Comparison of ENCODE assay signal across 8 cellular contexts in genomic region chr9:3528466-3528865, GRCh38. TPM values are rescaled to one million over a fixed set of nuclear protein-coding genes. Genes with fewer than 3 reads are reported as not detected.
DNase-seq lines count a peak whose midpoint lies in the region; ATAC-seq and TF ChIP-seq lines count a peak whose summit lies in the region.

No MANE protein-coding gene starts in this region.

- peak; percentile 37 to 91 (median 58) for DNase-seq in CD4-positive, CD25-positive, alpha-beta regulatory T cell
- DNase-seq in MM.1S, result no peak
- DNase-seq in activated CD4-positive, alpha-beta T cell treated with anti-CD3 and anti-CD28 coated beads for 36 hours, result peak; percentile 73
- DNase-seq in stimulated activated naive CD8-positive, alpha-beta T cell treated with anti-CD3 and anti-CD28 coated beads, Interleukin-15, Interleukin-2, amounts not matched to agents 100 U/mL and 50 U/mL, for 24 hours, result peak; percentile 52
- no peak for DNase-seq in NCI-H2171 (lab: John Stamatoyannopoulos, UW)
- DNase-seq in cortex of kidney (lab: John Stamatoyannopoulos, UW), result no peak

- H3K36me3 Mint-ChIP-seq in CD4-positive, CD25-positive, alpha-beta regulatory T cell, result peaks cover 4% of the 10 kb centered on the region
- peaks cover 26% of the 10 kb centered on the region for H3K36me3 Mint-ChIP-seq in activated CD4-positive, alpha-beta T cell treated with anti-CD3 and anti-CD28 coated beads for 36 hours (ENCODE audit: low read depth)

- peak overlapping the region; percentile 95 to 99 (median 97) for H3K27ac Mint-ChIP-seq in CD4-positive, CD25-positive, alpha-beta regulatory T cell
- H3K27ac Mint-ChIP-seq in activated CD4-positive, alpha-beta T cell treated with anti-CD3 and anti-CD28 coated beads for 36 hours, result peak overlapping the region; percentile 99

- H3K9me3 ChIP-seq in CD4-positive, CD25-positive, alpha-beta regulatory T cell (ENCODE audit: control insufficient read depth in 2 of 2, low read length in 2 of 2), result no peaks in the 10 kb centered on the region
- no peaks in the 10 kb centered on the region for H3K9me3 ChIP-seq in MM.1S (replicated peaks; ENCODE audit: insufficient read depth, low read length)
- H3K9me3 ChIP-seq in gastroesophageal sphincter, result no peaks in the 10 kb centered on the region

- no peak overlapping the region for H3K9ac ChIP-seq in MM.1S (ENCODE audit: low read length)

- H2AFZ ChIP-seq in MM.1S (ENCODE audit: low read length), result no peak overlapping the region

- peak in 1 of 2 donors; percentile 0 for ATAC-seq in CD4-positive, CD25-positive, alpha-beta regulatory T cell (ENCODE audit: low read depth in 2 of 2)
- ATAC-seq in activated CD4-positive, alpha-beta T cell treated with anti-CD3 and anti-CD28 coated beads for 36 hours, result peak; percentile 24
- ATAC-seq in gastroesophageal sphincter (no peak), HG02970 (IDR thresholded peaks at IDR 0.05; ENCODE audit: low FRiP score, unreplicated experiment) (no peak)
- ATAC-seq in stimulated activated naive CD8-positive, alpha-beta T cell treated with anti-CD3 and anti-CD28 coated beads, Interleukin-15, Interleukin-2, amounts not matched to agents 100 U/mL and 50 U/mL, for 24 hours, result peak; percentile 47

- CTCF ChIA-PET in activated CD4-positive, alpha-beta T cell treated with anti-CD3 and anti-CD28 coated beads for 36 hours (lab: Charles Lee), result interaction anchor here (1.1 to 2.0 kb wide), 2 partner anchors 20 to 51 kb away, joined by 3 to 10 read pairs; no protein-coding TSS in a partner anchor

- H3K4me1 Mint-ChIP-seq in CD4-positive, CD25-positive, alpha-beta regulatory T cell, result peaks cover 26 to 68% (median 44%) of the 10 kb centered on the region in 4 donors
- H3K4me1 Mint-ChIP-seq in activated CD4-positive, alpha-beta T cell treated with anti-CD3 and anti-CD28 coated beads for 36 hours, result peaks cover 31% of the 10 kb centered on the region

- H3K9me2 ChIP-seq in MM.1S (replicated peaks; ENCODE audit: insufficient read depth, low read length), result no peaks in the 10 kb centered on the region

- peak overlapping the region; percentile 95 for H3K4me3 ChIP-seq in CD4-positive, CD25-positive, alpha-beta regulatory T cell (ENCODE audit: low read depth, low read length)
- H3K4me3 ChIP-seq in MM.1S (ENCODE audit: low read length) (no peak overlapping the region), gastroesophageal sphincter (no peak overlapping the region)

- peaks cover 44% of the 10 kb centered on the region for H3K4me1 ChIP-seq in CD4-positive, CD25-positive, alpha-beta regulatory T cell (ENCODE audit: control insufficient read depth, insufficient read depth, low read length, poor library complexity, severe bottlenecking)
- peaks cover 9% of the 10 kb centered on the region; the same call in 1 of the 2 replicates for H3K4me1 ChIP-seq in MM.1S (ENCODE audit: low read length)
- H3K4me1 ChIP-seq in gastroesophageal sphincter, result peaks cover 0 to 29% (median 4%) of the 10 kb centered on the region in 3 donors

- peaks cover 27% of the 10 kb centered on the region for H3F3A ChIP-seq in MM.1S (ENCODE audit: insufficient read depth, low read length)

- POLR2A ChIA-PET in activated CD4-positive, alpha-beta T cell treated with anti-CD3 and anti-CD28 coated beads for 36 hours (lab: Charles Lee), result interaction anchor here (0.7 to 2.3 kb wide), 3 partner anchors 50 to 1204 kb away, joined by 3 to 21 read pairs (median 4); no protein-coding TSS in a partner anchor

- H3K27me3 ChIP-seq in CD4-positive, CD25-positive, alpha-beta regulatory T cell (ENCODE audit: control insufficient read depth, insufficient read depth, low read length), result no peaks in the 10 kb centered on the region
- no peaks in the 10 kb centered on the region for H3K27me3 ChIP-seq in MM.1S (replicated peaks; ENCODE audit: insufficient read depth, low read length)
- H3K27me3 ChIP-seq in gastroesophageal sphincter, result no peaks in the 10 kb centered on the region

- peaks cover 13% of the 10 kb centered on the region for H3K27me3 Mint-ChIP-seq in CD4-positive, CD25-positive, alpha-beta regulatory T cell
- H3K27me3 Mint-ChIP-seq in activated CD4-positive, alpha-beta T cell treated with anti-CD3 and anti-CD28 coated beads for 36 hours, result no peaks in the 10 kb centered on the region

- peaks cover 0 to 4% (median 0%) of the 10 kb centered on the region in 7 donors for H3K9me3 Mint-ChIP-seq in CD4-positive, CD25-positive, alpha-beta regulatory T cell
- H3K9me3 Mint-ChIP-seq in activated CD4-positive, alpha-beta T cell treated with anti-CD3 and anti-CD28 coated beads for 36 hours (ENCODE audit: low read depth), result no peaks in the 10 kb centered on the region

- no peak for TF ChIP-seq POLR2A in gastroesophageal sphincter (IDR thresholded peaks at IDR 0.05)

- peak overlapping the region; percentile 100 for H3K27ac ChIP-seq in CD4-positive, CD25-positive, alpha-beta regulatory T cell (ENCODE audit: insufficient read depth, low read length, poor library complexity, severe bottlenecking)
- H3K27ac ChIP-seq in MM.1S (ENCODE audit: low read length) (no peak overlapping the region), gastroesophageal sphincter (peak overlapping the region in 3 of 4 donors; percentile 4 to 99 (median 48))

- peaks cover 3% of the 10 kb centered on the region for H3K36me3 ChIP-seq in CD4-positive, CD25-positive, alpha-beta regulatory T cell (ENCODE audit: control insufficient read depth, insufficient read depth, low read length)
- H3K36me3 ChIP-seq in MM.1S (replicated peaks; ENCODE audit: insufficient read depth, low read length) (no peaks in the 10 kb centered on the region), gastroesophageal sphincter (peaks cover 0 to 11% of the 10 kb centered on the region in 2 donors)

- H3K79me2 ChIP-seq in MM.1S (ENCODE audit: low read length), result peaks cover 28% of the 10 kb centered on the region

- WGBS in gastroesophageal sphincter (ENCODE audit: low coverage in 1 of 2), 2 donors, result 94% methylated on average over 5 to 7 of the region's 7 CpGs

- peak overlapping the region; percentile 90; the same call in 1 of the 2 replicates for H3K4me2 ChIP-seq in MM.1S (ENCODE audit: low read depth, low read length)

- TF ChIP-seq EP300 in gastroesophageal sphincter (IDR thresholded peaks at IDR 0.05), result no peak

- intact Hi-C loops in activated CD4-positive, alpha-beta T cell treated with anti-CD3 and anti-CD28 coated beads for 36 hours (cut with DNase I, micrococcal nuclease), result loop anchor here (1.0 to 5.0 kb wide), 14 partner anchors 20 to 1924 kb away; partner anchors contain the start of genes CDC37L1 (in 2 of the 2), CD274 (in 1 of the 2), PLGRKT (in 1 of the 2) and PUM3 (in 1 of the 2)

- peak overlapping the region; percentile 90 to 98 (median 94) for H3K4me3 Mint-ChIP-seq in CD4-positive, CD25-positive, alpha-beta regulatory T cell
- peak overlapping the region; percentile 89 for H3K4me3 Mint-ChIP-seq in activated CD4-positive, alpha-beta T cell treated with anti-CD3 and anti-CD28 coated beads for 36 hours

- TF ChIP-seq CTCF in MM.1S (IDR thresholded peaks at IDR 0.05; ENCODE audit: low read length) (no peak), gastroesophageal sphincter (IDR thresholded peaks at IDR 0.05) (no peak)

- H4K20me1 ChIP-seq in MM.1S (ENCODE audit: insufficient read depth, low read length), result no peaks in the 10 kb centered on the region

RNA-seq across cellular contexts. Expression of gene RFX3, which starts 2.7 kb away (rescaled TPM):
- total RNA-seq in CD4-positive, CD25-positive, alpha-beta regulatory T cell, result 40.4 TPM
- 1 to 10 TPM; 6.7 to 9.8 (median 7.3) TPM for polyA plus RNA-seq in CD4-positive, CD25-positive, alpha-beta regulatory T cell
- 10 to 100 TPM; 12.5 to 16.6 TPM for total RNA-seq in activated CD4-positive, alpha-beta T cell treated with anti-CD3 and anti-CD28 coated beads for 36 hours
- total RNA-seq in gastroesophageal sphincter, result 1 to 10 TPM; 5.6 to 9.0 (median 7.7) TPM

Comparison
In these comparisons a context has a peak if more than half of its experiments do, and no peak if none do; other contexts are left out.
1. ATAC-seq: peak in activated CD4-positive, alpha-beta T cell treated with anti-CD3 and anti-CD28 coated beads for 36 hours (single experiment) and stimulated activated naive CD8-positive, alpha-beta T cell treated with anti-CD3 and anti-CD28 coated beads, Interleukin-15, Interleukin-2, amounts not matched to agents 100 U/mL and 50 U/mL, for 24 hours (single experiment); none in gastroesophageal sphincter (single experiment) and HG02970 (single experiment).
2. DNase-seq: peak in CD4-positive, CD25-positive, alpha-beta regulatory T cell (3 of 3), activated CD4-positive, alpha-beta T cell treated with anti-CD3 and anti-CD28 coated beads for 36 hours (single experiment) and stimulated activated naive CD8-positive, alpha-beta T cell treated with anti-CD3 and anti-CD28 coated beads, Interleukin-15, Interleukin-2, amounts not matched to agents 100 U/mL and 50 U/mL, for 24 hours (single experiment); none in MM.1S (single experiment), NCI-H2171 (single experiment) and cortex of kidney (single experiment).